In the genomic region with DNA sequence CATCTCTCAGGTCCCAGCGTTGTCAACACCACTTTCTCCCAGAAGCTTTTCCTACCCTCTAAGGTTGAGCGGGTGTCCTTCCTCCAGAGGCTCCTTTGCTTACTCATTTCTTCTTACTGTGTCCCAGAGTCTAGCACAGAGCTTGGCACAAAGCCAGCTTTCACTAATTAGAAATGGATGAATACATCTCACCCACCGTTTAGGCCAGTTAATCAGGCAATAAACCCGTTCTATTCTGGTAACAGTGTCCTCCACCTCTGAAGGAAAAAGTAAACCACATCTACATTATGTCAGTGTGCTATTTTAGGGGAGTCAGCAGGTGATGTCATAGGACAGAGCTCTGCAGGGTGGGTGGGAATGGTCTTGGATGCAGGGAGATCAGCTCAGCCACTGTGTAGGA, we compare ENCODE assay signal across 1 cellular context.
TF ChIP-seq lines count a peak whose summit lies in the region.

No MANE protein-coding gene starts in this region.

TF ChIP-seq in GM12878, 131 proteins besides CTCF, POLR2A, EP300 and RAD21 (continued from another document):
- TF ChIP-seq LARP7 (IDR thresholded peaks at IDR 0.05), result no peak
- no peak for TF ChIP-seq ZNF384 (IDR thresholded peaks at IDR 0.05; ENCODE audit: borderline replicate concordance, low read depth, low read length)
- no peak for TF ChIP-seq POLR2AphosphoS2 (IDR thresholded peaks at IDR 0.05; ENCODE audit: low read depth, low read length)
- TF ChIP-seq MTA2 (IDR thresholded peaks at IDR 0.05; ENCODE audit: low read depth), result no peak
- TF ChIP-seq BRCA1 (IDR thresholded peaks at IDR 0.05; ENCODE audit: low read depth, low read length), result no peak
